18 cellular contexts compared by ENCODE assay signal in genomic region chr17:67619555-67619954, GRCh38.
"Had no signal": no experiment of that assay in that cellular context is flagged by ENCODE, and none has a peak within 500 bp of the region (broad histone marks: within the 10 kb centered on the region; RNA-seq: fewer than 3 reads in every experiment).

No MANE protein-coding gene starts in this region.

- H3K36me3 Mint-ChIP-seq: activated naive CD4-positive, alpha-beta T cell treated with anti-CD3 and anti-CD28 coated beads, Interleukin-2, amount 50 U/mL, for 24 hours; natural killer cell had no signal

- H3K9me3 ChIP-seq: lower lobe of right lung, tibial nerve had no signal

- H3K4me3 Mint-ChIP-seq: activated CD4-positive, alpha-beta T cell treated with anti-CD3 and anti-CD28 coated beads, Interleukin-2, amount 10 ng/mL, durations not matched to agents 7 days and 5 days; activated CD8-positive, alpha-beta T cell treated with anti-CD3 and anti-CD28 coated beads, Interleukin-2, amount 10 ng/mL, durations not matched to agents 7 days and 5 days; activated naive CD4-positive, alpha-beta T cell treated with anti-CD3 and anti-CD28 coated beads, Interleukin-2, amount 50 U/mL, for 24 hours; natural killer cell; T-cell had no signal

- DNase-seq: activated CD4-positive, alpha-beta T cell treated with anti-CD3 and anti-CD28 coated beads, Interleukin-2, amount 10 ng/mL, durations not matched to agents 7 days and 5 days; activated CD8-positive, alpha-beta T cell treated with anti-CD3 and anti-CD28 coated beads, Interleukin-2, amount 10 ng/mL, durations not matched to agents 7 days and 5 days; activated effector memory CD4-positive, alpha-beta T cell treated with Interleukin-2 at 50 U/mL for 16 hours; activated T-cell treated with anti-CD3 and anti-CD28 coated beads, Interleukin-2, amount 50 U/mL, for 48 hours; dermis blood vessel endothelial cell; effector memory CD4-positive, alpha-beta T cell; foreskin fibroblast; hippocampal formation; lower lobe of right lung; natural killer cell; nucleus accumbens; stimulated activated CD4-positive, alpha-beta T cell treated with anti-CD3 and anti-CD28 coated beads, Interleukin-2, amount 100 ng/mL, for 24 hours; stimulated activated naive CD8-positive, alpha-beta T cell treated with anti-CD3 and anti-CD28 coated beads, Interleukin-15, Interleukin-2, amounts not matched to agents 100 U/mL and 50 U/mL, for 24 hours; T-cell; T-helper 9 cell had no signal

- H3K27me3 Mint-ChIP-seq: activated CD4-positive, alpha-beta T cell treated with anti-CD3 and anti-CD28 coated beads, Interleukin-2, amount 10 ng/mL, durations not matched to agents 7 days and 5 days; activated naive CD4-positive, alpha-beta T cell treated with anti-CD3 and anti-CD28 coated beads, Interleukin-2, amount 50 U/mL, for 24 hours; T-cell had no signal

- H3K4me1 ChIP-seq: lower lobe of right lung had no signal

- H3K4me1 Mint-ChIP-seq: activated CD4-positive, alpha-beta T cell treated with anti-CD3 and anti-CD28 coated beads, Interleukin-2, amount 10 ng/mL, durations not matched to agents 7 days and 5 days; activated naive CD4-positive, alpha-beta T cell treated with anti-CD3 and anti-CD28 coated beads, Interleukin-2, amount 50 U/mL, for 24 hours had no signal

- ATAC-seq: activated CD8-positive, alpha-beta T cell treated with anti-CD3 and anti-CD28 coated beads, Interleukin-2, amount 10 ng/mL, durations not matched to agents 7 days and 5 days; lower lobe of right lung; stimulated activated naive CD8-positive, alpha-beta T cell treated with anti-CD3 and anti-CD28 coated beads, Interleukin-15, Interleukin-2, amounts not matched to agents 100 U/mL and 50 U/mL, for 24 hours; T-cell had no signal

- H3K27ac Mint-ChIP-seq: activated CD4-positive, alpha-beta T cell treated with anti-CD3 and anti-CD28 coated beads, Interleukin-2, amount 10 ng/mL, durations not matched to agents 7 days and 5 days; T-cell had no signal

- H3K9me3 Mint-ChIP-seq: activated CD4-positive, alpha-beta T cell treated with anti-CD3 and anti-CD28 coated beads, Interleukin-2, amount 10 ng/mL, durations not matched to agents 7 days and 5 days; activated naive CD4-positive, alpha-beta T cell treated with anti-CD3 and anti-CD28 coated beads, Interleukin-2, amount 50 U/mL, for 24 hours; natural killer cell; T-cell had no signal

- H3K4me3 ChIP-seq: lower lobe of right lung, tibial nerve had no signal

- H3K36me3 ChIP-seq: lower lobe of right lung, tibial nerve had no signal

- H3K27me3 ChIP-seq: tibial nerve had no signal

- H3K27ac ChIP-seq: epithelial cell of prostate, lower lobe of right lung, tibial nerve had no signal
